ENCODE assay signal across 8 cellular contexts in genomic region chrX:74383611-74384010, GRCh38. TPM values are rescaled to one million over a fixed set of nuclear protein-coding genes. Genes with fewer than 3 reads are reported as not detected.
DNase-seq lines count a peak whose midpoint lies in the region; ATAC-seq, FAIRE-seq and TF ChIP-seq lines count a peak whose summit lies in the region.

No MANE protein-coding gene starts in this region.

- H3K9me3 ChIP-seq in GM12878 (replicated peaks; ENCODE audit: control insufficient read depth, insufficient read depth, low read length) (no peaks in the 10 kb centered on the region), testis (no peaks in the 10 kb centered on the region)

- H3K4me3 ChIP-seq in AG09309 (ENCODE audit: control insufficient read depth, low read depth, low read length) (no peak overlapping the region), GM12878 (no peak overlapping the region), testis (no peak overlapping the region)

- H3K36me3 Mint-ChIP-seq in natural killer cell treated with Interleukin-12 subunit alpha and Interleukin-12 subunit beta and Interleukin-15 and Interleukin-18, amount 100 ng/mL, for 72 hours: no peaks in the 10 kb centered on the region

- no peak for TF ChIP-seq POLR2A in GM12878 (IDR thresholded peaks at IDR 0.05; ENCODE audit: low read depth, low read length)
- TF ChIP-seq POLR2A in testis (IDR thresholded peaks at IDR 0.05): no peak

- TF ChIP-seq EP300 in GM12878 (IDR thresholded peaks at IDR 0.05; ENCODE audit: borderline replicate concordance in 1 of 2, control insufficient read depth in 1 of 2, low read depth in 2 of 2, low read length in 2 of 2): no peak

- H3K4me1 ChIP-seq in GM12878 (ENCODE audit: control insufficient read depth, insufficient read depth, low read length) (no peaks in the 10 kb centered on the region), testis (no peaks in the 10 kb centered on the region)

- CTCF ChIA-PET in GM12878 (lab: Yijun Ruan, JAX): interaction anchor here (0.8 to 2.6 kb wide), 6 partner anchors 9 to 168 kb away, joined by 3 to 10 read pairs (median 6); no protein-coding TSS in a partner anchor

- FAIRE-seq in GM12878 (lab: Jason Lieb, UNC): no peak

- intact Hi-C loops in GM12878 (cut with micrococcal nuclease; ENCODE audit: unreplicated experiment) (loop anchor here (1.0 kb wide), 1 partner anchor 167 kb away; no protein-coding TSS in a partner anchor), testis (cut with DNase I; ENCODE audit: low total_unique reads) (loop anchor here (10.0 kb wide), 1 partner anchor 151 kb away; no protein-coding TSS in a partner anchor)

- POLR2A ChIA-PET in GM12878 (lab: Charles Lee): no interaction called here

- WGBS in GM12878 (ENCODE audit: insufficient coverage, insufficient replicate concordance, low lambda C conversion rate, missing lambda C conversion rate): 0% methylated on average over 2 of the region's 2 CpGs
- WGBS in testis, 2 donors: 65 to 67% methylated on average over 2 of the region's 2 CpGs

- SMC1A ChIA-PET in GM12878 (lab: Charles Lee; ENCODE audit: uncharacterized antibody, unreplicated experiment): no interaction called here

- no peaks in the 10 kb centered on the region for H3K36me3 ChIP-seq in GM12878 (ENCODE audit: control insufficient read depth in 2 of 2, insufficient read depth in 2 of 2, low read length in 1 of 2)
- H3K36me3 ChIP-seq in testis (ENCODE audit: low read depth, missing control alignments): no peaks in the 10 kb centered on the region

- H4K20me1 ChIP-seq in GM12878 (ENCODE audit: control insufficient read depth, insufficient read depth): no peaks in the 10 kb centered on the region

- H3K27ac ChIP-seq in GM12878 (ENCODE audit: control insufficient read depth, insufficient read depth) (no peak overlapping the region), testis (no peak overlapping the region)

- peak; percentile 67 for TF ChIP-seq RAD21 in GM12878 (IDR thresholded peaks at IDR 0.05; ENCODE audit: insufficient read depth, low read depth, low read length)

- in situ Hi-C loops in GM12878 (cut with MboI): loop anchor here (5.0 kb wide), 1 partner anchor 164 kb away; no protein-coding TSS in a partner anchor

- BruUV-seq in GM12878 (replicated peaks; lab: Mats Ljungman, UMichigan): no TSS peak

- H3K9ac ChIP-seq in GM12878 (ENCODE audit: control insufficient read depth, insufficient read depth, low read length): no peak overlapping the region

- H3K4me2 ChIP-seq in GM12878 (ENCODE audit: control insufficient read depth, insufficient read depth): no peak overlapping the region

- H3K27me3 ChIP-seq in GM12878 (replicated peaks in 1 of 2; ENCODE audit: control insufficient read depth in 2 of 2, insufficient read depth in 2 of 2, low read length in 1 of 2): no peaks in the 10 kb centered on the region
- H3K27me3 ChIP-seq in testis: no peaks in the 10 kb centered on the region

- no peak overlapping the region for H2AFZ ChIP-seq in GM12878 (ENCODE audit: control insufficient read depth, low read depth, low read length)

- H3K27me3 Mint-ChIP-seq in natural killer cell treated with Interleukin-12 subunit alpha and Interleukin-12 subunit beta and Interleukin-15 and Interleukin-18, amount 100 ng/mL, for 72 hours: peaks cover 6 to 18% of the 10 kb centered on the region in 2 donors

- ATAC-seq in GM12878 (peak; percentile 90), GM21447 (IDR thresholded peaks at IDR 0.05; ENCODE audit: unreplicated experiment) (no peak)
- no peak for ATAC-seq in natural killer cell treated with Interleukin-12 subunit alpha and Interleukin-12 subunit beta and Interleukin-15 and Interleukin-18, amount 100 ng/mL, for 72 hours

- RAD21 ChIA-PET in GM12878 (lab: Charles Lee; ENCODE audit: unreplicated experiment): interaction anchor here (0.9 kb wide), 1 partner anchor 151 kb away, joined by 3 read pairs; no protein-coding TSS in a partner anchor

- H3K79me2 ChIP-seq in GM12878 (ENCODE audit: control insufficient read depth, insufficient read depth, low read length): no peaks in the 10 kb centered on the region

- H3K27ac Mint-ChIP-seq in natural killer cell treated with Interleukin-12 subunit alpha and Interleukin-12 subunit beta and Interleukin-15 and Interleukin-18, amount 100 ng/mL, for 72 hours: no peak overlapping the region

- no peaks in the 10 kb centered on the region for H3K4me1 Mint-ChIP-seq in natural killer cell treated with Interleukin-12 subunit alpha and Interleukin-12 subunit beta and Interleukin-15 and Interleukin-18, amount 100 ng/mL, for 72 hours (ENCODE audit: low read depth in 2 of 2)

- TF ChIP-seq CTCF in AG09309 (IDR thresholded peaks at IDR 0.05; ENCODE audit: control insufficient read depth, insufficient read depth, low read depth, low read length, missing control alignments) (peak; percentile 71), GM12874 (IDR thresholded peaks at IDR 0.05; ENCODE audit: insufficient read depth, low read depth, low read length) (0 out of 2 replicates have a peak, but pooled peaks have one; percentile 11), GM12878 (IDR thresholded peaks at IDR 0.05 in 2 of 3, conservative IDR thresholded peaks at IDR 0.05 in 1 of 3; ENCODE audit: control insufficient read depth in 2 of 3, extremely low read depth in 1 of 3, insufficient read depth in 1 of 3, low read depth in 3 of 3, low read length in 3 of 3) (peak; percentile 35 to 57 (median 35); a peak in 5 of 6 replicates), testis (IDR thresholded peaks at IDR 0.05) (no peak)

- H3K9me3 Mint-ChIP-seq in natural killer cell treated with Interleukin-12 subunit alpha and Interleukin-12 subunit beta and Interleukin-15 and Interleukin-18, amount 100 ng/mL, for 72 hours: no peaks in the 10 kb centered on the region

- DNase-seq in AG09309 (ENCODE audit: low read depth) (peak; percentile 16), NCI-H446 (lab: John Stamatoyannopoulos, UW) (peak; percentile 33 to 43), GM12878 (ENCODE audit: low read depth, low spot score) (no peak), iPS-NIHi7 (ENCODE audit: extremely low spot score) (peak; percentile 74), testis (peak; percentile 32)
- no peak for DNase-seq in natural killer cell treated with Interleukin-12 subunit alpha and Interleukin-12 subunit beta and Interleukin-15 and Interleukin-18, amount 100 ng/mL, for 72 hours (ENCODE audit: low spot score)

- no peak overlapping the region for H3K4me3 Mint-ChIP-seq in natural killer cell treated with Interleukin-12 subunit alpha and Interleukin-12 subunit beta and Interleukin-15 and Interleukin-18, amount 100 ng/mL, for 72 hours

TF ChIP-seq in GM12878, 131 proteins besides CTCF, POLR2A, EP300 and RAD21:
- TF ChIP-seq POU2F2 (IDR thresholded peaks at IDR 0.05; ENCODE audit: borderline replicate concordance, low read depth, low read length): no peak
- no peak for TF ChIP-seq RCOR1 (conservative IDR thresholded peaks at IDR 0.05; ENCODE audit: low read depth, low read length)
- 0 out of 2 replicates have a peak, but pooled peaks have one; percentile 7 for TF ChIP-seq YY1 (IDR thresholded peaks at IDR 0.05; ENCODE audit: low read depth, low read length)
- no peak for TF ChIP-seq STAT1 (conservative IDR thresholded peaks at IDR 0.05)
- TF ChIP-seq SREBF2 (IDR thresholded peaks at IDR 0.05; ENCODE audit: low read length): no peak
- TF ChIP-seq RUNX3 (IDR thresholded peaks at IDR 0.05; ENCODE audit: low read length): no peak
- TF ChIP-seq SMC3 (IDR thresholded peaks at IDR 0.05; ENCODE audit: borderline replicate concordance, low read length): peak; percentile 57; the same call in 1 of the 2 replicates

RNA-seq across cellular contexts. Expression of gene SLC16A2, which starts 37.7 kb away (rescaled TPM):
- not detected in 2 replicates for total RNA-seq in GM12878 (2013; cell fraction: nucleolus; rRNA removed)
- total RNA-seq in GM12878 (2014; rRNA removed) (not detected in 2 replicates), GM12878 (2014; rRNA removed; fragmentation: Illumina TruSeq; extraction: Trizol) (not detected in 2 replicates), GM12878 (2021) (0.08 and 0.13 TPM in 2 replicates), testis (1 to 10 TPM; 2.6 to 3.2 TPM)
- not detected for polyA plus RNA-seq in GM12878 (2011; ENCODE audit: low read depth)
- polyA plus RNA-seq in GM12878 (2011; rRNA removed) (not detected in 2 replicates), GM12878 (2014; fragmentation: Illumina TruSeq; extraction: Trizol) (not detected in 2 replicates), GM12878 (2014; fragmentation: Nextera tagmentation; extraction: Ambion mirVana) (not detected), GM12878 (2014; rRNA removed) (not detected in 2 replicates), GM12878 (2016; fragmentation: Nextera tagmentation; extraction: Ambion mirVana) (under 1 TPM in 1 of 2 experiments, not detected in 1; 0.13 TPM), testis (ENCODE audit: insufficient read depth, low read depth, low replicate concordance) (6.7 TPM)
- polyA plus RNA-seq in GM12878 (2011; cell fraction: cytosol; rRNA removed): not detected in 2 replicates
- not detected in 2 replicates for polyA plus RNA-seq in GM12878 (2011; cell fraction: nucleus; rRNA removed)
- polyA plus RNA-seq in GM12878 (2012): not detected in 2 replicates
- polyA minus RNA-seq in GM12878 (2011; rRNA and poly(A)+ RNA removed): not detected in 2 replicates
- not detected in 2 replicates for polyA minus RNA-seq in GM12878 (2011; cell fraction: cytosol; rRNA and poly(A)+ RNA removed)
- polyA minus RNA-seq in GM12878 (2011; cell fraction: nucleus; rRNA and poly(A)+ RNA removed): not detected in 2 replicates
- not detected for total RNA-seq in natural killer cell treated with Interleukin-12 subunit alpha and Interleukin-12 subunit beta and Interleukin-15 and Interleukin-18, amount 100 ng/mL, for 72 hours

Comparison
In these comparisons a context has a peak if more than half of its experiments do, and no peak if none do; other contexts are left out.
1. DNase-seq: peak in AG09309 (single experiment), NCI-H446 (2 of 2), iPS-NIHi7 (single experiment) and testis (single experiment); none in GM12878 (single experiment) and natural killer cell treated with Interleukin-12 subunit alpha and Interleukin-12 subunit beta and Interleukin-15 and Interleukin-18, amount 100 ng/mL, for 72 hours (single experiment).
2. CTCF ChIP-seq: peak in AG09309 (single experiment), GM12874 (single experiment) and GM12878 (3 of 3); none in testis (0 of 3).